9 cellular contexts compared by ENCODE assay signal in the genomic region with DNA sequence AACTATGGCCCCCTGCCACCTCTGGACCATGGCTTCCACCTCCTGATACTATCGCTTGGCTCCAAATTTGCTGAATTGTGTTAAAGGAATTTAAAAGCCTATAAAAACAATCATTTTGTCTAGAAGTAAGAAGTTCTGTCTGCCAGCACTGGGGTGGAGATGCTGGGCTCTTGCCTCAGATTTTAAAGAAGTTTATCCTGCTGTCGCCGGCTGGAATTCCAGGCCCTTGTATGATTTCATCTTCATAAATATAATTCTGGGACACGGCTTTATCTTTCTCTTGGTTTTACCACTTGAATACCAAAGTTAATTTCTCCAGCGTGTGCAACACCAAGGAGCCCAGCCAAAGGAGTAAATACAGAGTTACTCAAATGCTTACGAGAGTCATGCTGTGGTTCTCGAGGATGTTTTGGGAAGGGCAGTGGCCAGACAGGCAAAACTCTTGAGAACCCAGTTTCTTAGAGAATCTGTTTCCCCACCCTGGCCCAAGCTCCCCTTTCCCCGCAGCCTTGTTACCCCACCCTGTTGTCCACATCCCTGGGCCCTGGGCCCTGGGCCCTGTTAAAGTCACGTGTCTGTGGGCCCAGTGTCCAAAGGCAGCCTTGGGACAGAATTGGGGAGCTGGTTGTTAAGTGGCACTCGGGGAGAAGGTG. TPM values are rescaled to one million over a fixed set of nuclear protein-coding genes. Genes with fewer than 3 reads are reported as not detected.
A peak's percentile ranks its signal among the peaks of the same experiment; 100 is the strongest.
DNase-seq lines count a peak whose midpoint lies in the region; TF ChIP-seq lines count a peak whose summit lies in the region.
"Had no signal": no experiment of that assay in that cellular context is flagged by ENCODE, and none has a peak within 500 bp of the region (broad histone marks: within the 10 kb centered on the region; RNA-seq: fewer than 3 reads in every experiment).

No MANE protein-coding gene starts in this region.

- TF ChIP-seq EP300 in ovary (IDR thresholded peaks at IDR 0.05) = no peak

- H3K27ac ChIP-seq in ovary = peak overlapping the region; percentile 71 to 92
- peak overlapping the region; percentile 91 to 95 for H3K27ac ChIP-seq in uterus

- 24 to 33% (median 29%) methylated on average over 10 of the region's 10 CpGs for WGBS in ovary, 3 donors

- H3K36me3 ChIP-seq in adipocyte (ENCODE audit: control insufficient read depth, insufficient read depth, low read length, severe bottlenecking) (peaks cover 48% of the 10 kb centered on the region), ovary (no peaks in the 10 kb centered on the region), uterus (no peaks in the 10 kb centered on the region)

- TF ChIP-seq POLR2A in ovary (IDR thresholded peaks at IDR 0.05) = no peak
- no peak for TF ChIP-seq POLR2A in uterus (IDR thresholded peaks at IDR 0.05)

- H3K27me3 ChIP-seq in adipocyte (replicated peaks; ENCODE audit: control insufficient read depth, insufficient read depth, low read length) (no peaks in the 10 kb centered on the region), ovary (no peaks in the 10 kb centered on the region), uterus (no peaks in the 10 kb centered on the region)

- H3K9me3 ChIP-seq in adipocyte (ENCODE audit: control insufficient read depth, low read length) = no peaks in the 10 kb centered on the region
- H3K9me3 ChIP-seq in ovary = no peaks in the 10 kb centered on the region
- no peaks in the 10 kb centered on the region for H3K9me3 ChIP-seq in uterus

- H3K4me1 ChIP-seq in adipocyte (ENCODE audit: control insufficient read depth, insufficient read depth, low read length) (peaks cover 62% of the 10 kb centered on the region), ovary (ENCODE audit: insufficient read depth) (peaks cover 15% of the 10 kb centered on the region), uterus (peaks cover 7 to 13% of the 10 kb centered on the region in 2 donors)

- no peak for TF ChIP-seq CTCF in fibroblast of villous mesenchyme (IDR thresholded peaks at IDR 0.05; ENCODE audit: insufficient read depth, low read depth, low read length)
- TF ChIP-seq CTCF in ovary (IDR thresholded peaks at IDR 0.05) = no peak
- no peak for TF ChIP-seq CTCF in uterus (IDR thresholded peaks at IDR 0.05)

- H3K4me3 ChIP-seq in adipocyte (ENCODE audit: low read length) = no peak overlapping the region
- no peak overlapping the region for H3K4me3 ChIP-seq in fibroblast of villous mesenchyme (ENCODE audit: low read depth, low read length)
- H3K4me3 ChIP-seq in ovary = no peak overlapping the region
- no peak overlapping the region for H3K4me3 ChIP-seq in uterus

- intact Hi-C loops in ovary (cut with DNase I) (no loop called here), uterus (cut with DNase I; ENCODE audit: low total_unique reads) (no loop called here)

- DNase-seq in adipocyte (ENCODE audit: low read depth) (peak; percentile 93), fibroblast of villous mesenchyme (ENCODE audit: low read depth) (peak; percentile 88), ovary (peak in 3 of 5 donors; percentile 38 to 55 (median 48)), uterus (peak; percentile 71 to 76), anterior cingulate cortex (lab: John Stamatoyannopoulos, UW) (no peak), NCI-H187 (lab: John Stamatoyannopoulos, UW) (no peak), NK-92 (lab: John Stamatoyannopoulos, UW; ENCODE audit: unreplicated experiment) (no peak), medulla oblongata (ENCODE audit: extremely low spot score) (no peak)
- DNase-seq: stimulated activated CD4-positive, alpha-beta T cell treated with anti-CD3 and anti-CD28 coated beads, Interleukin-2, amount 100 ng/mL, for 24 hours had no signal

- H3K9ac ChIP-seq in adipocyte (ENCODE audit: low read length) = peak overlapping the region; percentile 47

RNA-seq across cellular contexts. Expression of a gene that starts 31.9 kb away (rescaled TPM):
- total RNA-seq in fibroblast of villous mesenchyme = 48.3 and 63.9 TPM in 2 replicates
- total RNA-seq in ovary = 10 to 100 TPM; 23.1 to 73.8 (median 62.2) TPM
- 100 to 1,000 TPM in 1 of 2 donors, 10 to 100 TPM in 1; 32.9 to 102 TPM for polyA plus RNA-seq in ovary
- total RNA-seq in uterus = 10 to 100 TPM; 21.3 to 67.9 (median 42.6) TPM

RNA-seq across cellular contexts. Expression of a gene that starts 36.9 kb away (rescaled TPM):
- under 0.01 TPM in 2 replicates for total RNA-seq in fibroblast of villous mesenchyme
- 1 to 10 TPM in 4 of 7 donors, under 1 TPM in 2, not detected in 1; 0.12 to 3.4 (median 2.1) TPM for total RNA-seq in ovary
- polyA plus RNA-seq in ovary = 10 to 100 TPM in 1 of 2 donors, 1 to 10 TPM in 1; 7.7 to 43.1 TPM
- total RNA-seq in uterus = 10 to 100 TPM in 1 of 4 donors, 1 to 10 TPM in 3; 1.2 to 32.4 (median 6.7) TPM

RNA-seq across cellular contexts. Expression of a gene that starts 43.1 kb away (rescaled TPM):
- total RNA-seq in fibroblast of villous mesenchyme = 25.4 and 55.3 TPM in 2 replicates
- 10 to 100 TPM; 11.6 to 31.0 (median 21.2) TPM for total RNA-seq in ovary
- 10 to 100 TPM; 10.7 to 38.4 TPM for polyA plus RNA-seq in ovary
- 10 to 100 TPM; 22.8 to 36.0 (median 27.5) TPM for total RNA-seq in uterus

Comparison
In these comparisons a context has a peak if more than half of its experiments do, and no peak if none do; other contexts are left out.
1. DNase-seq: peak in adipocyte (single experiment), fibroblast of villous mesenchyme (single experiment), ovary (3 of 5) and uterus (2 of 2); none in anterior cingulate cortex (0 of 58), NCI-H187 (0 of 2), NK-92 (single experiment) and medulla oblongata (single experiment).